14 cellular contexts compared by ENCODE assay signal in the genomic region with DNA sequence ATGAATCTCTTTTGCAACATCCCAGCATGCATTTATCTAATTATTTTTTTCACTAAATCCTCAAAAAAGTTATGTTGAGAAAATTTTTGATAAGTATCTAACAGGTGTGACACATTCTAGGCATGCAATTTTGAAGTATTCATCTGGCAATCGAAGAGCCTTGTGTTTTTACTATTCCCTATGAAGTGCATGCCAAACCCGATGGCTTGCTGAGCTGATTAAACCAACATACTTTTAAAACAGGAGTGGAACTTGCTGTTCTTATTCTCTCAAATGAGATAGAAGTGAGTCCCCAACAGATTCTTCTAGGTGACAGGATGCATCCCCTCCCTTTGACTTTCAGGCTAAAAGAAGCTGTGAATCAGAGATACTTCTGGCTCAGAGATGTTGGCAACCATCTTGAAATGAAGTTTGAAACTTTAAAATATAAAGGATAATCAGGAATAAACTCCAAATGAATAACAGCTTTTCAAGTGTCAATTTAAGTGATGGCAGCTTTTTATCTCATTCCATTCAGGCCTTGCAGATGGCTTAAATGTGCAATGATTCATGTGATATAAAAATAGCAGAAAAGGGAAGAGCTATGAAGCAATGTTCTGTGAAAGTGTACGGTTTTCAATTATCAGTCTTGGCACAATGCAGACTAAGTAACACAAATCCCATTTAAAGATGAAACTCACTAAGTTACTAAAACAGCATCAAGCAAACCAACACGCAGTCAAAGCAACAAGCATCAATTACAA.
DNase-seq lines count a peak whose midpoint lies in the region; ATAC-seq and TF ChIP-seq lines count a peak whose summit lies in the region.
"Had no signal": no experiment of that assay in that cellular context is flagged by ENCODE, and none has a peak within 500 bp of the region (broad histone marks: within the 10 kb centered on the region; RNA-seq: fewer than 3 reads in every experiment).

No MANE protein-coding gene starts in this region.

- H3K4me3 Mint-ChIP-seq in HFFc6, result peak overlapping the region; percentile 43

- H3K36me3 Mint-ChIP-seq in HFFc6 (ENCODE audit: low read depth), result peaks cover 38% of the 10 kb centered on the region

- no peak for TF ChIP-seq CTCF in HFFc6 (IDR thresholded peaks at IDR 0.05)

- peak overlapping the region; percentile 82 for H3K27ac Mint-ChIP-seq in HFFc6

- no peak for DNase-seq in HFFc6
- peak; percentile 50 for DNase-seq in RPMI7951 (ENCODE audit: low read depth)
- peak; percentile 75 for DNase-seq in fibroblast of gingiva (ENCODE audit: low read depth)
- no peak for DNase-seq in sciatic nerve (ENCODE audit: low spot score)
- no peak for DNase-seq in NCI-H1436 treated with DMSO at 0.1 percent for 48 hours (lab: John Stamatoyannopoulos, UW)
- no peak for DNase-seq in NCI-H345 (lab: John Stamatoyannopoulos, UW)
- no peak for DNase-seq in DMS79 (lab: John Stamatoyannopoulos, UW)
- DNase-seq: activated CD8-positive, alpha-beta memory T cell treated with anti-CD3 and anti-CD28 coated beads, Interleukin-2, amount 50 U/mL, for 48 hours; amniotic stem cell; DMS53; NCI-H2107; Peyer's patch had no signal

- peaks cover 89% of the 10 kb centered on the region for H3K4me1 Mint-ChIP-seq in HFFc6 (ENCODE audit: low read depth)

- peaks cover 1% of the 10 kb centered on the region; the same call in 1 of the 2 replicates for H3K27me3 Mint-ChIP-seq in HFFc6 (ENCODE audit: insufficient read depth)

- ATAC-seq in sciatic nerve (peak; percentile 75), GM21717 (IDR thresholded peaks at IDR 0.05; ENCODE audit: unreplicated experiment) (no peak)
- ATAC-seq: HCT116 had no signal

- no peaks in the 10 kb centered on the region for H3K9me3 Mint-ChIP-seq in HFFc6

- intact Hi-C loops in sciatic nerve (cut with DNase I), result no loop called here

Comparison
In these comparisons a context has a peak if more than half of its experiments do, and no peak if none do; other contexts are left out.
1. DNase-seq: peak in RPMI7951 (single experiment) and fibroblast of gingiva (single experiment); none in HFFc6 (single experiment), sciatic nerve (single experiment), NCI-H1436 treated with DMSO at 0.1 percent for 48 hours (single experiment), NCI-H345 (single experiment) and DMS79 (single experiment).